In the genomic region with DNA sequence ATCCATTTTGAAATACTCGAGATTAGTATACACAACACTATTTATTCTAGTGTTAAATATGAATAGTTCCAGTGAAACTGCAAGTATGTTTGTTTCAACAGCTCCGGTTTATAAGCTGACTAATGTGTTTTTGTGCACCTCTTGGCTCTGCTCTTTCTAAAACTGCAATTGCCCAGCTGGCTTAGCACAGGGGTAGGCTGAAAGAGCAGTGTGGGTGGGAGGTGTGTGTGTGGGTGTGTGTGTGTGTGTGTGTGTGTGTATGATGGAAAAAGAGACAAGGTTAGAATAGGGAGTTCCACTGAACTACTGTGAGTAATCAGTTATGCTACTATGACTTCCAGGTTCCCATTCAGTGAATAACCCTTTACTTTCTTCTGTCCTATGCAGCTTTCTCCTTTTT, we compare ENCODE assay signal across 10 cellular contexts. TPM values are rescaled to one million over a fixed set of nuclear protein-coding genes. Genes with fewer than 3 reads are reported as not detected.
DNase-seq lines count a peak whose midpoint lies in the region; ATAC-seq and TF ChIP-seq lines count a peak whose summit lies in the region.
"Had no signal": no experiment of that assay in that cellular context is flagged by ENCODE, and none has a peak within 500 bp of the region (broad histone marks: within the 10 kb centered on the region; RNA-seq: fewer than 3 reads in every experiment).

No MANE protein-coding gene starts in this region.

- in situ Hi-C loops in GM23248 (cut with MboI) = no loop called here

- H3K4me2 ChIP-seq in GM23248 (ENCODE audit: unreplicated experiment) = no peak overlapping the region
- no peak overlapping the region for H3K4me2 ChIP-seq in MM.1S (ENCODE audit: low read depth, low read length)
- H3K4me2 ChIP-seq: BLaER1 treated with 17β-estradiol and CSF1 and Interleukin-3, amounts not matched to agents 10 nM and 100 nM had no signal

- no peaks in the 10 kb centered on the region for H3K9me3 Mint-ChIP-seq in CD4-positive, alpha-beta T cell

- DNase-seq in GM06990 (ENCODE audit: extremely low read depth, insufficient read length) (peak; percentile 30), GM23248 (peak; percentile 28), activated T-cell treated with anti-CD3 and anti-CD28 coated beads for 48 hours (ENCODE audit: low read depth) (peak; percentile 58), omental fat pad (ENCODE audit: low spot score) (no peak), MM.1S (no peak)
- DNase-seq in CD4-positive, alpha-beta T cell = no peak
- DNase-seq: NCI-H2081 treated with DMSO at 0.1 percent for 48 hours had no signal

- H3K27ac Mint-ChIP-seq in CD4-positive, alpha-beta T cell = no peak overlapping the region

- POLR2A ChIA-PET in CD4-positive, alpha-beta T cell (lab: Charles Lee) = no interaction called here

- H3K36me3 ChIP-seq in GM06990 (ENCODE audit: control insufficient read depth, insufficient read depth, low read length) = no peaks in the 10 kb centered on the region
- H3K36me3 ChIP-seq in GM23248 (ENCODE audit: low read depth) = no peaks in the 10 kb centered on the region
- H3K36me3 ChIP-seq in MM.1S (replicated peaks; ENCODE audit: insufficient read depth, low read length) = no peaks in the 10 kb centered on the region
- H3K36me3 ChIP-seq: BLaER1 treated with 17β-estradiol and CSF1 and Interleukin-3, amounts not matched to agents 10 nM and 100 nM had no signal

- H3K4me1 Mint-ChIP-seq in CD4-positive, alpha-beta T cell (ENCODE audit: low read depth) = no peaks in the 10 kb centered on the region

- no peaks in the 10 kb centered on the region for H3K9me2 ChIP-seq in GM23248 (ENCODE audit: insufficient read depth)
- H3K9me2 ChIP-seq in MM.1S (replicated peaks; ENCODE audit: insufficient read depth, low read length) = no peaks in the 10 kb centered on the region

- H3K4me3 ChIP-seq in GM06990 (replicated peaks; ENCODE audit: low read depth, low read length) (no peak overlapping the region), GM23248 (no peak overlapping the region), MM.1S (ENCODE audit: low read length) (no peak overlapping the region)
- H3K4me3 ChIP-seq: BLaER1 treated with 17β-estradiol and CSF1 and Interleukin-3, amounts not matched to agents 10 nM and 100 nM had no signal

- H3K36me3 Mint-ChIP-seq in CD4-positive, alpha-beta T cell (ENCODE audit: low read depth) = no peaks in the 10 kb centered on the region

- H4K20me1 ChIP-seq in GM23248 (ENCODE audit: insufficient read depth) = no peaks in the 10 kb centered on the region
- no peaks in the 10 kb centered on the region for H4K20me1 ChIP-seq in MM.1S (ENCODE audit: insufficient read depth, low read length)
- H4K20me1 ChIP-seq: BLaER1 treated with 17β-estradiol and CSF1 and Interleukin-3, amounts not matched to agents 10 nM and 100 nM had no signal

- ATAC-seq in omental fat pad (ENCODE audit: low FRiP score) (peak; percentile 85), HG03571 (IDR thresholded peaks at IDR 0.05; ENCODE audit: unreplicated experiment) (no peak), GM19467 (IDR thresholded peaks at IDR 0.05; ENCODE audit: unreplicated experiment) (no peak)
- ATAC-seq in CD4-positive, alpha-beta T cell (ENCODE audit: poor library complexity) = no peak

- peaks cover 11% of the 10 kb centered on the region for H3K4me1 ChIP-seq in GM23248 (ENCODE audit: insufficient read depth)
- H3K4me1 ChIP-seq in MM.1S (ENCODE audit: low read length) = no peaks in the 10 kb centered on the region

- no peaks in the 10 kb centered on the region for H3K27me3 Mint-ChIP-seq in CD4-positive, alpha-beta T cell

- H3K9ac ChIP-seq in GM23248 = no peak overlapping the region
- H3K9ac ChIP-seq in MM.1S (ENCODE audit: low read length) = no peak overlapping the region
- H3K9ac ChIP-seq: BLaER1 treated with 17β-estradiol and CSF1 and Interleukin-3, amounts not matched to agents 10 nM and 100 nM had no signal

- no peaks in the 10 kb centered on the region for H3K27me3 ChIP-seq in GM06990 (replicated peaks; ENCODE audit: control insufficient read depth, insufficient read depth, low read length)
- no peaks in the 10 kb centered on the region for H3K27me3 ChIP-seq in GM23248 (replicated peaks; ENCODE audit: insufficient read depth)
- H3K27me3 ChIP-seq in MM.1S (replicated peaks; ENCODE audit: insufficient read depth, low read length) = no peaks in the 10 kb centered on the region
- no peaks in the 10 kb centered on the region for H3K27me3 ChIP-seq in CD4-positive, alpha-beta T cell (ENCODE audit: control insufficient read depth, insufficient read depth, low read length)
- H3K27me3 ChIP-seq: BLaER1 treated with 17β-estradiol and CSF1 and Interleukin-3, amounts not matched to agents 10 nM and 100 nM had no signal

- no peak overlapping the region for H3K4me3 Mint-ChIP-seq in CD4-positive, alpha-beta T cell

- H3K9me3 ChIP-seq in GM23248 (ENCODE audit: low read depth) = no peaks in the 10 kb centered on the region
- no peaks in the 10 kb centered on the region for H3K9me3 ChIP-seq in MM.1S (replicated peaks; ENCODE audit: insufficient read depth, low read length)
- H3K9me3 ChIP-seq in CD4-positive, alpha-beta T cell (ENCODE audit: control insufficient read depth, low read length) = no peaks in the 10 kb centered on the region
- H3K9me3 ChIP-seq: BLaER1 treated with 17β-estradiol and CSF1 and Interleukin-3, amounts not matched to agents 10 nM and 100 nM had no signal

- intact Hi-C loops in CD4-positive, alpha-beta T cell (cut with DNase I, micrococcal nuclease) = no loop called here

- no peaks in the 10 kb centered on the region for H3K79me2 ChIP-seq in GM23248 (ENCODE audit: insufficient read depth)
- H3K79me2 ChIP-seq in MM.1S (ENCODE audit: low read length) = no peaks in the 10 kb centered on the region

- H3K27ac ChIP-seq in GM23248 (no peak overlapping the region), MM.1S (ENCODE audit: low read length) (no peak overlapping the region)
- no peak overlapping the region for H3K27ac ChIP-seq in CD4-positive, alpha-beta T cell (ENCODE audit: low read depth, low read length)
- H3K27ac ChIP-seq: BLaER1 treated with 17β-estradiol and CSF1 and Interleukin-3, amounts not matched to agents 10 nM and 100 nM had no signal

- no peaks in the 10 kb centered on the region for H3F3A ChIP-seq in GM23248 (ENCODE audit: insufficient read depth)
- no peaks in the 10 kb centered on the region for H3F3A ChIP-seq in MM.1S (ENCODE audit: insufficient read depth, low read length)

- TF ChIP-seq CTCF in GM06990 (IDR thresholded peaks at IDR 0.05; ENCODE audit: insufficient read depth, low read length, poor library complexity, severe bottlenecking) (no peak), omental fat pad (IDR thresholded peaks at IDR 0.05) (no peak), MM.1S (IDR thresholded peaks at IDR 0.05; ENCODE audit: low read length) (no peak)
- TF ChIP-seq CTCF in CD4-positive, alpha-beta T cell (IDR thresholded peaks at IDR 0.05) = no peak

- 38 to 52% methylated on average over 2 of the region's 2 CpGs for WGBS in GM23248 (ENCODE audit: low coverage in 1 of 2, low lambda C conversion rate in 2 of 2, missing lambda C conversion rate in 2 of 2), 2 experiments

- CTCF ChIA-PET in CD4-positive, alpha-beta T cell (lab: Charles Lee) = no interaction called here

- H2AFZ ChIP-seq in GM23248 (no peak overlapping the region), MM.1S (ENCODE audit: low read length) (no peak overlapping the region)

RNA-seq across cellular contexts. Expression of a gene that starts 37.8 kb away (rescaled TPM):
- total RNA-seq in GM23248 (2014; rRNA removed; shearing (Covaris generic)) = 15.8 and 16.8 TPM in 2 replicates
- 8.6 and 10.5 TPM in 2 replicates for polyA plus RNA-seq in GM23248 (2016; fragmentation: Nextera tagmentation; extraction: Ambion mirVana)
- total RNA-seq in omental fat pad = 10 to 100 TPM; 13.7 to 26.3 (median 21.2) TPM
- total RNA-seq in CD4-positive, alpha-beta T cell = 10 to 100 TPM; 42.5 to 44.5 TPM

Comparison
In these comparisons a context has a peak if more than half of its experiments do, and no peak if none do; other contexts are left out.
1. DNase-seq: peak in GM06990 (single experiment), GM23248 (single experiment) and activated T-cell treated with anti-CD3 and anti-CD28 coated beads for 48 hours (single experiment); none in omental fat pad (single experiment), MM.1S (single experiment) and CD4-positive, alpha-beta T cell (0 of 10).